Comparison of ENCODE assay signal across 1 cellular context in genomic region chr7:69827140-69827919, GRCh38.
TF ChIP-seq lines count a peak whose summit lies in the region.

No MANE protein-coding gene starts in this region.

TF ChIP-seq in HEK293, 187 proteins besides CTCF, POLR2A, EP300 and RAD21 (continued from another document):
- TF ChIP-seq, protein P1, sequence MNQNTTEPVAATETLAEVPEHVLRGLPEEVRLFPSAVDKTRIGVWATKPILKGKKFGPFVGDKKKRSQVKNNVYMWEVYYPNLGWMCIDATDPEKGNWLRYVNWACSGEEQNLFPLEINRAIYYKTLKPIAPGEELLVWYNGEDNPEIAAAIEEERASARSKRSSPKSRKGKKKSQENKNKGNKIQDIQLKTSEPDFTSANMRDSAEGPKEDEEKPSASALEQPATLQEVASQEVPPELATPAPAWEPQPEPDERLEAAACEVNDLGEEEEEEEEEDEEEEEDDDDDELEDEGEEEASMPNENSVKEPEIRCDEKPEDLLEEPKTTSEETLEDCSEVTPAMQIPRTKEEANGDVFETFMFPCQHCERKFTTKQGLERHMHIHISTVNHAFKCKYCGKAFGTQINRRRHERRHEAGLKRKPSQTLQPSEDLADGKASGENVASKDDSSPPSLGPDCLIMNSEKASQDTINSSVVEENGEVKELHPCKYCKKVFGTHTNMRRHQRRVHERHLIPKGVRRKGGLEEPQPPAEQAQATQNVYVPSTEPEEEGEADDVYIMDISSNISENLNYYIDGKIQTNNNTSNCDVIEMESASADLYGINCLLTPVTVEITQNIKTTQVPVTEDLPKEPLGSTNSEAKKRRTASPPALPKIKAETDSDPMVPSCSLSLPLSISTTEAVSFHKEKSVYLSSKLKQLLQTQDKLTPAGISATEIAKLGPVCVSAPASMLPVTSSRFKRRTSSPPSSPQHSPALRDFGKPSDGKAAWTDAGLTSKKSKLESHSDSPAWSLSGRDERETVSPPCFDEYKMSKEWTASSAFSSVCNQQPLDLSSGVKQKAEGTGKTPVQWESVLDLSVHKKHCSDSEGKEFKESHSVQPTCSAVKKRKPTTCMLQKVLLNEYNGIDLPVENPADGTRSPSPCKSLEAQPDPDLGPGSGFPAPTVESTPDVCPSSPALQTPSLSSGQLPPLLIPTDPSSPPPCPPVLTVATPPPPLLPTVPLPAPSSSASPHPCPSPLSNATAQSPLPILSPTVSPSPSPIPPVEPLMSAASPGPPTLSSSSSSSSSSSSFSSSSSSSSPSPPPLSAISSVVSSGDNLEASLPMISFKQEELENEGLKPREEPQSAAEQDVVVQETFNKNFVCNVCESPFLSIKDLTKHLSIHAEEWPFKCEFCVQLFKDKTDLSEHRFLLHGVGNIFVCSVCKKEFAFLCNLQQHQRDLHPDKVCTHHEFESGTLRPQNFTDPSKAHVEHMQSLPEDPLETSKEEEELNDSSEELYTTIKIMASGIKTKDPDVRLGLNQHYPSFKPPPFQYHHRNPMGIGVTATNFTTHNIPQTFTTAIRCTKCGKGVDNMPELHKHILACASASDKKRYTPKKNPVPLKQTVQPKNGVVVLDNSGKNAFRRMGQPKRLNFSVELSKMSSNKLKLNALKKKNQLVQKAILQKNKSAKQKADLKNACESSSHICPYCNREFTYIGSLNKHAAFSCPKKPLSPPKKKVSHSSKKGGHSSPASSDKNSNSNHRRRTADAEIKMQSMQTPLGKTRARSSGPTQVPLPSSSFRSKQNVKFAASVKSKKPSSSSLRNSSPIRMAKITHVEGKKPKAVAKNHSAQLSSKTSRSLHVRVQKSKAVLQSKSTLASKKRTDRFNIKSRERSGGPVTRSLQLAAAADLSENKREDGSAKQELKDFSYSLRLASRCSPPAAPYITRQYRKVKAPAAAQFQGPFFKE (tag by site-specific recombination; IDR thresholded peaks at IDR 0.05; ENCODE audit: borderline replicate concordance), result no peak
- TF ChIP-seq ZNF664 (tag by site-specific recombination; IDR thresholded peaks at IDR 0.05) (no peak), EGR2 (tag by site-specific recombination; IDR thresholded peaks at IDR 0.05; ENCODE audit: low read depth) (no peak), GLIS2 (tag by site-specific recombination; IDR thresholded peaks at IDR 0.05) (no peak), KLF10 (tag by site-specific recombination; IDR thresholded peaks at IDR 0.05) (no peak), ZNF513 (tag by site-specific recombination; IDR thresholded peaks at IDR 0.05) (no peak), KLF17 (tag by site-specific recombination; IDR thresholded peaks at IDR 0.05) (no peak), ZNF560 (tag by site-specific recombination; IDR thresholded peaks at IDR 0.05; ENCODE audit: borderline replicate concordance) (no peak), WT1 (tag by site-specific recombination; IDR thresholded peaks at IDR 0.05) (peak; percentile 20; the same call in 1 of the 2 replicates), ZNF792 (tag by site-specific recombination; IDR thresholded peaks at IDR 0.05) (no peak), ZNF580 (tag by site-specific recombination; IDR thresholded peaks at IDR 0.05) (peak; percentile 74; the same call in 1 of the 2 replicates), ZNF433 (tag by site-specific recombination; IDR thresholded peaks at IDR 0.05; ENCODE audit: low read depth) (no peak), ZNF350 (tag by site-specific recombination; IDR thresholded peaks at IDR 0.05) (no peak), GFI1B (tag by site-specific recombination; IDR thresholded peaks at IDR 0.05) (no peak), ZNF302 (tag by site-specific recombination; IDR thresholded peaks at IDR 0.05; ENCODE audit: low read depth) (no peak), ZNF843 (tag by site-specific recombination; IDR thresholded peaks at IDR 0.05) (peak; percentile 83), GLI4 (tag by site-specific recombination; IDR thresholded peaks at IDR 0.05) (no peak), ZNF416 (tag by site-specific recombination; IDR thresholded peaks at IDR 0.05) (no peak), ATF2 (tag by site-specific recombination; IDR thresholded peaks at IDR 0.05; ENCODE audit: low read depth) (no peak), ZNF623 (tag by site-specific recombination; IDR thresholded peaks at IDR 0.05) (no peak), ZNF184 (tag by site-specific recombination; IDR thresholded peaks at IDR 0.05) (no peak), GLI2 (tag by site-specific recombination; IDR thresholded peaks at IDR 0.05; ENCODE audit: borderline replicate concordance, low read depth) (no peak), ZNF548 (tag by site-specific recombination; IDR thresholded peaks at IDR 0.05) (no peak), FEZF1 (tag by site-specific recombination; IDR thresholded peaks at IDR 0.05) (peak; percentile 98), ZFP69B (tag by site-specific recombination; IDR thresholded peaks at IDR 0.05) (no peak), ZNF24 (tag by site-specific recombination; IDR thresholded peaks at IDR 0.05) (no peak), ZNF555 (tag by site-specific recombination; conservative IDR thresholded peaks at IDR 0.05) (no peak), HOXC10 (CRISPR knock-in tag; IDR thresholded peaks at IDR 0.05) (no peak), ZNF391 (tag by site-specific recombination; IDR thresholded peaks at IDR 0.05; ENCODE audit: borderline replicate concordance, low read depth) (no peak), ZNF404 (tag by site-specific recombination; IDR thresholded peaks at IDR 0.05) (no peak), ZNF214 (tag by site-specific recombination; IDR thresholded peaks at IDR 0.05; ENCODE audit: borderline replicate concordance) (no peak), ZNF658 (tag by site-specific recombination; IDR thresholded peaks at IDR 0.05) (no peak), ZNF366 (tag by site-specific recombination; conservative IDR thresholded peaks at IDR 0.05) (no peak), ZNF292 (tag by site-specific recombination; IDR thresholded peaks at IDR 0.05; ENCODE audit: borderline replicate concordance, low read depth) (no peak), ZNF701 (tag by site-specific recombination; IDR thresholded peaks at IDR 0.05) (no peak), REPIN1 (tag by site-specific recombination; IDR thresholded peaks at IDR 0.05; ENCODE audit: low read depth) (no peak), ZBTB20 (tag by site-specific recombination; IDR thresholded peaks at IDR 0.05) (peak; percentile 58; the same call in 1 of the 2 replicates)
- TF ChIP-seq, protein P2, sequence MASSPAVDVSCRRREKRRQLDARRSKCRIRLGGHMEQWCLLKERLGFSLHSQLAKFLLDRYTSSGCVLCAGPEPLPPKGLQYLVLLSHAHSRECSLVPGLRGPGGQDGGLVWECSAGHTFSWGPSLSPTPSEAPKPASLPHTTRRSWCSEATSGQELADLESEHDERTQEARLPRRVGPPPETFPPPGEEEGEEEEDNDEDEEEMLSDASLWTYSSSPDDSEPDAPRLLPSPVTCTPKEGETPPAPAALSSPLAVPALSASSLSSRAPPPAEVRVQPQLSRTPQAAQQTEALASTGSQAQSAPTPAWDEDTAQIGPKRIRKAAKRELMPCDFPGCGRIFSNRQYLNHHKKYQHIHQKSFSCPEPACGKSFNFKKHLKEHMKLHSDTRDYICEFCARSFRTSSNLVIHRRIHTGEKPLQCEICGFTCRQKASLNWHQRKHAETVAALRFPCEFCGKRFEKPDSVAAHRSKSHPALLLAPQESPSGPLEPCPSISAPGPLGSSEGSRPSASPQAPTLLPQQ (tag by site-specific recombination; IDR thresholded peaks at IDR 0.05), result no peak
- TF ChIP-seq, protein P3, sequence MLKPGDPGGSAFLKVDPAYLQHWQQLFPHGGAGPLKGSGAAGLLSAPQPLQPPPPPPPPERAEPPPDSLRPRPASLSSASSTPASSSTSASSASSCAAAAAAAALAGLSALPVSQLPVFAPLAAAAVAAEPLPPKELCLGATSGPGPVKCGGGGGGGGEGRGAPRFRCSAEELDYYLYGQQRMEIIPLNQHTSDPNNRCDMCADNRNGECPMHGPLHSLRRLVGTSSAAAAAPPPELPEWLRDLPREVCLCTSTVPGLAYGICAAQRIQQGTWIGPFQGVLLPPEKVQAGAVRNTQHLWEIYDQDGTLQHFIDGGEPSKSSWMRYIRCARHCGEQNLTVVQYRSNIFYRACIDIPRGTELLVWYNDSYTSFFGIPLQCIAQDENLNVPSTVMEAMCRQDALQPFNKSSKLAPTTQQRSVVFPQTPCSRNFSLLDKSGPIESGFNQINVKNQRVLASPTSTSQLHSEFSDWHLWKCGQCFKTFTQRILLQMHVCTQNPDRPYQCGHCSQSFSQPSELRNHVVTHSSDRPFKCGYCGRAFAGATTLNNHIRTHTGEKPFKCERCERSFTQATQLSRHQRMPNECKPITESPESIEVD (tag by site-specific recombination; IDR thresholded peaks at IDR 0.05), result no peak
TF ChIP-seq in HEK293: peak in this region for 7.
